Comparison of ENCODE assay signal across 7 cellular contexts in the genomic region with DNA sequence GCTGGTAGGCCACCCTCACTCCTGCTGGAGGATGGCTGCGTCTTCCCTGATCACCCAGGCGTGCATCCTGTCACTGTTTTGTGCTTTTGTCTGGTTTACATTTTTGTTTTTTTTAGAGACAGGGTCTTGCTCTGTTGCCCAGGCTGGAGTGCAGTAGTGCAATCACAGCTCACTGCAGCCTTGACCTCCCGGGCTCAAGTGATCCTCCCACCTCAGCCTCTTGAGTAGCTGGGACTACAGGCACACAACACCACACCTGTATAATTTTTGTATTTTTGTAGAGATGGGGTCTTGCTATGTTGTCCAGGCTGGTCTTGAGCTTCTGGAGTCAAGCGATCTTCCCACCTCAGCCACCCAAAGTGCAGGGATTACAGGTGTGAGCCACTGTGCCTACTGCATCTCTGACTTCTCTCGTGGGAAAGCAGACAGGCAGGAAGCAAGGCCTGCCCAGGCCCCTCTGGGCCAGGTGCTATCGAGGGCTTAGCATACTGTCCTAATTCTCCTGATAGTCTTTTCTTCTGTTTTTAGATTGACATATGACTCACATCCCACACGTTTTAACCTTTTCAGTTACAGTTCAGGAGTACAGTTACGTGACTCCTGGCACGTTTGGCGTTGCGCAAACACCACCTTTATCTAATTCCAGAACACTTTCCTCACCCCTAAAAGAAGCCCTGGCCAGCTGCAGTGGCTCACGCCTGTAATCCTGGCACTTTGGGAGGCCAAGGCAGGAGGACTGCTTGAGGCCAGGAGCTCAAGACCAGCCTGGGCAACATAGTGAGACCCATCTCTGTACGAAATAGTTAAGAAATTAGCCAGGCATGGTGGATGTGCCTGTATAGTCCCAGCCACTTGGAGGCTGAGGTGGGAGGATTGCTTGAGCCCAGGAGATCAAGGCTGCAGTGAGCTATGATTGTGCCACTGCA. TPM values are rescaled to one million over a fixed set of nuclear protein-coding genes. Genes with fewer than 3 reads are reported as not detected.
DNase-seq lines count a peak whose midpoint lies in the region; ATAC-seq and TF ChIP-seq lines count a peak whose summit lies in the region.
"Not testable (repeated sequence)": the region's sequence is repeated elsewhere in the genome, so short reads cannot be mapped to it uniquely, and the experiment has no call there.

No MANE protein-coding gene starts in this region.

- not testable (repeated sequence) for H3K27me3 ChIP-seq in PC-9 (ENCODE audit: insufficient read depth, low read depth); trophoblast cell (ENCODE audit: insufficient read depth, low read length)

- not testable (repeated sequence) for H3K4me3 ChIP-seq in PC-9; trophoblast cell (ENCODE audit: low read depth, low read length)

- H2AFZ ChIP-seq in PC-9; trophoblast cell (ENCODE audit: insufficient read depth, low read length, poor library complexity): not testable (repeated sequence)

- peaks cover 36% of the 10 kb centered on the region for H3K4me1 ChIP-seq in PC-9 (replicated peaks; ENCODE audit: insufficient read depth)
- H3K4me1 ChIP-seq in trophoblast cell (ENCODE audit: control insufficient read depth in 1 of 2, insufficient read depth in 2 of 2, low read length in 2 of 2), result peaks cover 14 to 22% of the 10 kb centered on the region in 2 experiments

- not testable (repeated sequence) for H3K9me2 ChIP-seq in PC-9 (ENCODE audit: insufficient read depth)

- H3K79me2 ChIP-seq in PC-9 (ENCODE audit: low read depth); trophoblast cell (ENCODE audit: control insufficient read depth, insufficient read depth, low read length, poor library complexity): not testable (repeated sequence)

- H3K9ac ChIP-seq in trophoblast cell (ENCODE audit: low read length), result not testable (repeated sequence)

- H3K9me3 Mint-ChIP-seq in activated CD8-positive, alpha-beta T cell treated with anti-CD3 and anti-CD28 coated beads for 36 hours, result not testable (repeated sequence)

- H3K27me3 Mint-ChIP-seq in activated CD8-positive, alpha-beta T cell treated with anti-CD3 and anti-CD28 coated beads for 36 hours, result not testable (repeated sequence)

- H3K18ac ChIP-seq in trophoblast cell (ENCODE audit: low read length), result peak overlapping the region; percentile 44

- H2BK12ac ChIP-seq in trophoblast cell (ENCODE audit: low read length), result not testable (repeated sequence)

- not testable (repeated sequence) for H2BK120ac ChIP-seq in trophoblast cell (ENCODE audit: insufficient read depth, low read length, poor library complexity)

- DNase-seq in HPDE6-E6E7 (ENCODE audit: extremely low spot score), result peak; percentile 78
- DNase-seq in PC-9, result peak; percentile 30 to 73
- peak; percentile 78 for DNase-seq in activated CD8-positive, alpha-beta T cell treated with anti-CD3 and anti-CD28 coated beads for 36 hours
- DNase-seq in central memory CD4-positive, alpha-beta T cell, result peak; percentile 17
- peak; percentile 72 for DNase-seq in iris pigment epithelial cell (ENCODE audit: low read depth)
- peak; percentile 95 to 98 for DNase-seq in trophoblast cell

- H3K27ac Mint-ChIP-seq in activated CD8-positive, alpha-beta T cell treated with anti-CD3 and anti-CD28 coated beads for 36 hours, result peak overlapping the region; percentile 95

- not testable (repeated sequence) for H3K14ac ChIP-seq in trophoblast cell (ENCODE audit: low read length)

- H3K79me1 ChIP-seq in trophoblast cell (ENCODE audit: low read length), result peaks cover 15% of the 10 kb centered on the region

- not testable (repeated sequence) for TF ChIP-seq CTCF in PC-9 (conservative IDR thresholded peaks at IDR 0.05); activated CD8-positive, alpha-beta T cell treated with anti-CD3 and anti-CD28 coated beads for 36 hours (IDR thresholded peaks at IDR 0.05)

- not testable (repeated sequence) for H3K23ac ChIP-seq in trophoblast cell (ENCODE audit: low read length)

- not testable (repeated sequence) for H2AK5ac ChIP-seq in trophoblast cell (ENCODE audit: low read length)

- peak overlapping the region; percentile 99 for H3K4me3 Mint-ChIP-seq in activated CD8-positive, alpha-beta T cell treated with anti-CD3 and anti-CD28 coated beads for 36 hours

- H4K12ac ChIP-seq in trophoblast cell (ENCODE audit: low read depth, low read length), result not testable (repeated sequence)

- H4K91ac ChIP-seq in trophoblast cell (ENCODE audit: low read depth, low read length), result not testable (repeated sequence)

- peaks cover 65% of the 10 kb centered on the region for H3K36me3 Mint-ChIP-seq in activated CD8-positive, alpha-beta T cell treated with anti-CD3 and anti-CD28 coated beads for 36 hours (ENCODE audit: low read depth)

- ATAC-seq in activated CD8-positive, alpha-beta T cell treated with anti-CD3 and anti-CD28 coated beads for 36 hours, result peak; percentile 8

- POLR2A ChIA-PET in PC-9 (lab: Charles Lee; ENCODE audit: unreplicated experiment), result not testable (repeated sequence)
- POLR2A ChIA-PET in activated CD8-positive, alpha-beta T cell treated with anti-CD3 and anti-CD28 coated beads for 36 hours (lab: Charles Lee), result interaction anchor here (0.6 to 1.9 kb wide), 10 partner anchors 8 to 183 kb away, joined by 3 to 9 read pairs (median 4); no protein-coding TSS in a partner anchor

- H3K9me3 ChIP-seq in PC-9 (ENCODE audit: insufficient read depth, low read depth); trophoblast cell (ENCODE audit: insufficient read depth, low read depth, low read length): not testable (repeated sequence)

- peaks cover 13% of the 10 kb centered on the region; the same call in 1 of the 2 replicates for H3F3A ChIP-seq in PC-9 (ENCODE audit: insufficient read depth, low read depth)

- not testable (repeated sequence) for H3K4ac ChIP-seq in trophoblast cell (ENCODE audit: low read depth, low read length)

- H4K20me1 ChIP-seq in PC-9 (ENCODE audit: insufficient read depth), result not testable (repeated sequence)

- TF ChIP-seq POLR2A in GM15510 (IDR thresholded peaks at IDR 0.05; ENCODE audit: borderline replicate concordance, extremely low read depth, insufficient read length), result peak; percentile 26

- intact Hi-C loops in PC-9 (cut with micrococcal nuclease; ENCODE audit: unreplicated experiment), result not testable (repeated sequence)
- intact Hi-C loops in activated CD8-positive, alpha-beta T cell treated with anti-CD3 and anti-CD28 coated beads for 36 hours (cut with micrococcal nuclease), result loop anchor here (5.0 kb wide), 2 partner anchors 35 to 65 kb away; partner anchors contain the start of gene MKNK2

- H3K27ac ChIP-seq in PC-9, result peak overlapping the region; percentile 47; the same call in 1 of the 2 replicates
- not testable (repeated sequence) for H3K27ac ChIP-seq in trophoblast cell (ENCODE audit: low read depth, low read length)

- CTCF ChIA-PET in PC-9 (lab: Charles Lee), result not testable (repeated sequence)
- CTCF ChIA-PET in activated CD8-positive, alpha-beta T cell treated with anti-CD3 and anti-CD28 coated beads for 36 hours (lab: Charles Lee), result interaction anchor here (1.1 to 1.2 kb wide), 2 partner anchors 69 to 159 kb away, joined by 3 read pairs; no protein-coding TSS in a partner anchor

- no CpG with 5 or more reads among the region's 13 CpGs for WGBS in trophoblast cell (ENCODE audit: extremely low coverage, insufficient coverage, insufficient read length)

- not testable (repeated sequence) for H4K8ac ChIP-seq in trophoblast cell (ENCODE audit: low read depth, low read length)

- H3K36me3 ChIP-seq in PC-9 (ENCODE audit: low read depth), result not testable (repeated sequence)
- peaks cover 19 to 24% of the 10 kb centered on the region in 2 experiments for H3K36me3 ChIP-seq in trophoblast cell (ENCODE audit: control insufficient read depth in 1 of 2, insufficient read depth in 2 of 2, low read length in 2 of 2)

- H3K4me2 ChIP-seq in PC-9; trophoblast cell (ENCODE audit: low read length): not testable (repeated sequence)

- H3K4me1 Mint-ChIP-seq in activated CD8-positive, alpha-beta T cell treated with anti-CD3 and anti-CD28 coated beads for 36 hours (ENCODE audit: low read depth), result peaks cover 53% of the 10 kb centered on the region

- not testable (repeated sequence) for H2BK5ac ChIP-seq in trophoblast cell (ENCODE audit: low read depth, low read length, poor library complexity)

- not testable (repeated sequence) for BruUV-seq in PC-9 (replicated peaks; lab: Mats Ljungman, UMichigan)

RNA-seq across cellular contexts. Expression of gene MOB3A, which starts 9.2 kb away (rescaled TPM):
- 22.8 and 28.9 TPM in 2 replicates for total RNA-seq in PC-9 (2021)
- 100 to 1,000 TPM; 175 to 185 TPM for total RNA-seq in activated CD8-positive, alpha-beta T cell treated with anti-CD3 and anti-CD28 coated beads for 36 hours
- polyA plus RNA-seq in trophoblast cell (2013), result 34.5 and 34.8 TPM in 2 replicates

RNA-seq across cellular contexts. Expression of gene IZUMO4, which starts 9.8 kb away (rescaled TPM):
- 1.5 and 2.4 TPM in 2 replicates for total RNA-seq in PC-9 (2021)
- 10 to 100 TPM; 22.6 to 23.0 TPM for total RNA-seq in activated CD8-positive, alpha-beta T cell treated with anti-CD3 and anti-CD28 coated beads for 36 hours
- polyA plus RNA-seq in trophoblast cell (2013), result 1.2 and 1.5 TPM in 2 replicates

RNA-seq across cellular contexts. Expression of gene MKNK2, which starts 35.9 kb away (rescaled TPM):
- 132 and 166 TPM in 2 replicates for total RNA-seq in PC-9 (2021)
- 100 to 1,000 TPM; 323 to 327 TPM for total RNA-seq in activated CD8-positive, alpha-beta T cell treated with anti-CD3 and anti-CD28 coated beads for 36 hours
- 339 and 368 TPM in 2 replicates for polyA plus RNA-seq in trophoblast cell (2013)

Comparison
In these comparisons a context has a peak if more than half of its experiments do, and no peak if none do; other contexts are left out.
1. DNase-seq: peak in every context shown above with its lines; median percentile 96 in trophoblast cell; 78 in HPDE6-E6E7; 78 in activated CD8-positive, alpha-beta T cell treated with anti-CD3 and anti-CD28 coated beads for 36 hours; 72 in iris pigment epithelial cell; 52 in PC-9; 17 in central memory CD4-positive, alpha-beta T cell.